12 cellular contexts compared by ENCODE assay signal in the genomic region with DNA sequence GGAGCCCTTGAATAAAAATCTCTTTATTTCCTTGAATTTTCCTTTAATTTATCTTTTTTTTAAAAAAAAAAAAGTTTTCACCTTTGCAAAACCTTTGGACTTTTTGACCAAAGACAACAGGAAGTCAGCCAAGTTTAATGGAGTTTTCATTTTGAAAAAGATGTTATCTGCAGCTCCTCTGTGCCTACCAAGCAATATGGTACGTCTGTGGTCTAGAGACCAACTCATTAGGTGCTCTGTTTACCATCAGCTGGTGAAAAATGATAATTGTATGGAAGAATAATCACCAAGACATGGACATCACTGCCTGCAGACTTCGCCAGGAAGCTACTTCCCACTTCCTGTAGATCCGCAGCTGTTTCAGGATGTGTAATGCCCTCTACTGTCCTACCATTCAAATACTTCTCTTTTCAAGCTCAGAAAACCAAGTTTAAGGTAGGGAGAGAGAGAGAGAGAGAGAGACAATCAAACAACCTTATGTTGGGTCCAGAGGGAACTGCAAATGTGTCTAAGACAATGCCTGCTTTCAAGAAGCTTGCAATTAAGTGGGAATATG. TPM values are rescaled to one million over a fixed set of nuclear protein-coding genes. Genes with fewer than 3 reads are reported as not detected.
DNase-seq lines count a peak whose midpoint lies in the region; ATAC-seq, FAIRE-seq and TF ChIP-seq lines count a peak whose summit lies in the region.
"Had no signal": no experiment of that assay in that cellular context is flagged by ENCODE, and none has a peak within 500 bp of the region (broad histone marks: within the 10 kb centered on the region; RNA-seq: fewer than 3 reads in every experiment).

No MANE protein-coding gene starts in this region.

- TF ChIP-seq RAD21 in H1 (IDR thresholded peaks at IDR 0.05 in 1 of 2, conservative IDR thresholded peaks at IDR 0.05 in 1 of 2; ENCODE audit: low read depth in 2 of 2, low read length in 2 of 2), result peak; percentile 51 to 72

- peaks cover 35% of the 10 kb centered on the region for H3K27me3 Mint-ChIP-seq in activated CD8-positive, alpha-beta memory T cell treated with anti-CD3 and anti-CD28 coated beads, Interleukin-2, amount 10 ng/mL, durations not matched to agents 7 days and 5 days

- FAIRE-seq in H1 (lab: Jason Lieb, UNC), result no peak
- FAIRE-seq: TTC549 had no signal

- H3K27me3 ChIP-seq in A673 (replicated peaks; ENCODE audit: insufficient read depth, low read depth, low read length, poor library complexity), result peaks cover 24% of the 10 kb centered on the region
- peaks cover 25% of the 10 kb centered on the region; the same call in 1 of the 2 replicates for H3K27me3 ChIP-seq in OCI-LY3 (ENCODE audit: low read depth, low read length)
- H3K27me3 ChIP-seq in H1 (replicated peaks in 1 of 4; ENCODE audit: control insufficient read depth in 3 of 4, extremely low read depth in 1 of 4, insufficient read depth in 3 of 4, low read length in 3 of 4), result peaks cover 0 to 18% (median 11%) of the 10 kb centered on the region in 4 experiments; a peak in 6 of 7 replicates

- H3K36me3 ChIP-seq in A673 (ENCODE audit: insufficient read depth, low read length, poor library complexity, severe bottlenecking) (no peaks in the 10 kb centered on the region), OCI-LY3 (replicated peaks; ENCODE audit: low read depth, low read length) (no peaks in the 10 kb centered on the region), H1 (ENCODE audit: control insufficient read depth in 2 of 4, insufficient read depth in 4 of 4, low read length in 3 of 4) (no peaks in the 10 kb centered on the region)

- H4K91ac ChIP-seq in H1 (replicated peaks; ENCODE audit: insufficient read length, low read length), result no peak overlapping the region

- peak overlapping the region; percentile 84; the same call in 1 of the 2 replicates for H2AFZ ChIP-seq in OCI-LY3 (ENCODE audit: low read depth, low read length)
- peak overlapping the region; percentile 80 for H2AFZ ChIP-seq in H1 (ENCODE audit: low read length)

- TF ChIP-seq EP300 in H1 (IDR thresholded peaks at IDR 0.05; ENCODE audit: borderline replicate concordance in 1 of 2, low read depth in 2 of 2, low read length in 2 of 2), result no peak

- TF ChIP-seq POLR2A in H1 (IDR thresholded peaks at IDR 0.05; ENCODE audit: control extremely low read depth in 1 of 2, low read depth in 2 of 2, low read length in 2 of 2), result no peak

- no peak overlapping the region for H3K27ac ChIP-seq in A673 (ENCODE audit: low read depth, low read length, poor library complexity, severe bottlenecking)
- no peak overlapping the region for H3K27ac ChIP-seq in OCI-LY3 (ENCODE audit: low read length)
- no peak overlapping the region for H3K27ac ChIP-seq in H1 (ENCODE audit: low read depth, low read length)

- H3K4me1 Mint-ChIP-seq in activated CD8-positive, alpha-beta memory T cell treated with anti-CD3 and anti-CD28 coated beads, Interleukin-2, amount 10 ng/mL, durations not matched to agents 7 days and 5 days, result peaks cover 15% of the 10 kb centered on the region

- H3K4me1 ChIP-seq in A673 (ENCODE audit: insufficient read depth, low read length, poor library complexity, severe bottlenecking), result peaks cover 6% of the 10 kb centered on the region
- H3K4me1 ChIP-seq in OCI-LY3 (ENCODE audit: low read length), result no peaks in the 10 kb centered on the region
- no peaks in the 10 kb centered on the region for H3K4me1 ChIP-seq in H1 (replicated peaks in 1 of 4; ENCODE audit: control insufficient read depth in 3 of 4, insufficient read depth in 4 of 4, low read length in 3 of 4)

- H4K8ac ChIP-seq in H1 (ENCODE audit: extremely low read depth, insufficient read depth, low read length), result no peak overlapping the region

- H3K4me3 ChIP-seq in A673 (ENCODE audit: low read depth, low read length, poor library complexity, severe bottlenecking), result no peak overlapping the region
- peak overlapping the region; percentile 45; the same call in 1 of the 2 replicates for H3K4me3 ChIP-seq in OCI-LY3 (ENCODE audit: low read length)
- no peak overlapping the region for H3K4me3 ChIP-seq in H1 (ENCODE audit: extremely low read depth in 1 of 4, insufficient read depth in 2 of 4, low read depth in 3 of 4, low read length in 4 of 4)

- no TSS peak for BruUV-seq in A673 (replicated peaks; lab: Mats Ljungman, UMichigan)

- POLR2A ChIA-PET in A673 (lab: Charles Lee; ENCODE audit: low non-redundant PET) (no interaction called here), H1 (lab: Charles Lee; ENCODE audit: partially characterized antibody) (interaction anchor here (0.6 kb wide), 1 partner anchor 747 kb away, joined by 3 read pairs; no protein-coding TSS in a partner anchor)

- H3K56ac ChIP-seq in H1 (replicated peaks; ENCODE audit: insufficient read length, low read depth, low read length), result no peak overlapping the region

- no peak overlapping the region for H2BK120ac ChIP-seq in H1 (replicated peaks; ENCODE audit: low read depth, low read length)

- H3K23ac ChIP-seq in H1 (ENCODE audit: insufficient read length), result no peak overlapping the region

- H3K27ac Mint-ChIP-seq in activated CD8-positive, alpha-beta memory T cell treated with anti-CD3 and anti-CD28 coated beads, Interleukin-2, amount 10 ng/mL, durations not matched to agents 7 days and 5 days, result no peak overlapping the region
- H3K27ac Mint-ChIP-seq: effector memory CD8-positive, alpha-beta T cell had no signal

- no peak overlapping the region for H2BK12ac ChIP-seq in H1 (ENCODE audit: low read depth, low read length)

- H3K18ac ChIP-seq in H1 (ENCODE audit: extremely low read depth, low read length), result no peak overlapping the region

- intact Hi-C loops in A673 (cut with micrococcal nuclease; ENCODE audit: unreplicated experiment), result loop anchor here (2.0 kb wide), 1 partner anchor 239 kb away; no protein-coding TSS in a partner anchor

- H3K4me2 ChIP-seq in OCI-LY3 (ENCODE audit: low read length), result peak overlapping the region; percentile 43
- H3K4me2 ChIP-seq in H1 (ENCODE audit: insufficient read depth in 1 of 2, low read depth in 2 of 2, low read length in 2 of 2), result no peak overlapping the region

- no peak for ATAC-seq in HG03280 (IDR thresholded peaks at IDR 0.05; ENCODE audit: unreplicated experiment)
- no peak for ATAC-seq in activated CD8-positive, alpha-beta memory T cell treated with anti-CD3 and anti-CD28 coated beads, Interleukin-2, amount 10 ng/mL, durations not matched to agents 7 days and 5 days
- ATAC-seq in GM19035 (IDR thresholded peaks at IDR 0.05; ENCODE audit: unreplicated experiment), result no peak
- ATAC-seq in HG03196 (IDR thresholded peaks at IDR 0.05; ENCODE audit: unreplicated experiment), result no peak
- ATAC-seq: effector memory CD8-positive, alpha-beta T cell had no signal

- H4K5ac ChIP-seq in H1 (ENCODE audit: insufficient read length, low read depth, low read length), result no peak overlapping the region

- no peak overlapping the region for H2BK15ac ChIP-seq in H1 (ENCODE audit: low read length)

- TF ChIP-seq CTCF in A673 (conservative IDR thresholded peaks at IDR 0.05; ENCODE audit: low read depth, low read length), result peak; percentile 41
- peak; percentile 32 for TF ChIP-seq CTCF in OCI-LY3 (IDR thresholded peaks at IDR 0.05; ENCODE audit: low read depth, low read length)
- TF ChIP-seq CTCF in H1 (IDR thresholded peaks at IDR 0.05; ENCODE audit: control extremely low read depth in 1 of 3, insufficient read depth in 1 of 3, low read depth in 1 of 3, low read length in 3 of 3), result peak in 2 of 3 experiments; percentile 31 to 34; a peak in 2 of 4 replicates

- no peak overlapping the region for H2BK5ac ChIP-seq in H1 (ENCODE audit: low read depth, low read length)

- no peak overlapping the region for H3K14ac ChIP-seq in H1 (ENCODE audit: insufficient read length)

- H3K79me2 ChIP-seq in OCI-LY3 (ENCODE audit: low read length), result no peaks in the 10 kb centered on the region
- H3K79me2 ChIP-seq in H1 (ENCODE audit: control insufficient read depth in 1 of 2, insufficient read depth in 2 of 2, low read length in 2 of 2), result no peaks in the 10 kb centered on the region

- no peak overlapping the region for H3K4me3 Mint-ChIP-seq in activated CD8-positive, alpha-beta memory T cell treated with anti-CD3 and anti-CD28 coated beads, Interleukin-2, amount 10 ng/mL, durations not matched to agents 7 days and 5 days
- H3K4me3 Mint-ChIP-seq: effector memory CD8-positive, alpha-beta T cell had no signal

- H2BK20ac ChIP-seq in H1 (ENCODE audit: low read length), result no peak overlapping the region

- H3K9me3 ChIP-seq in A673 (ENCODE audit: low read depth, low read length, poor library complexity, severe bottlenecking) (no peaks in the 10 kb centered on the region), OCI-LY3 (ENCODE audit: insufficient read depth, low read length) (no peaks in the 10 kb centered on the region), H1 (ENCODE audit: insufficient read depth in 2 of 2, low read depth in 1 of 2, low read length in 1 of 2) (no peaks in the 10 kb centered on the region)

- H3K4ac ChIP-seq in H1 (replicated peaks; ENCODE audit: insufficient read length, low read depth, low read length), result no peak overlapping the region

- H4K20me1 ChIP-seq in OCI-LY3 (ENCODE audit: insufficient read depth, low read length) (no peaks in the 10 kb centered on the region), H1 (replicated peaks in 1 of 2; ENCODE audit: control insufficient read depth in 1 of 2, insufficient read depth in 2 of 2, low read length in 2 of 2) (no peaks in the 10 kb centered on the region)

- peaks cover 3% of the 10 kb centered on the region; the same call in 1 of the 2 replicates for H3K23me2 ChIP-seq in H1 (ENCODE audit: low read depth, low read length)

- H3K36me3 Mint-ChIP-seq in activated CD8-positive, alpha-beta memory T cell treated with anti-CD3 and anti-CD28 coated beads, Interleukin-2, amount 10 ng/mL, durations not matched to agents 7 days and 5 days, result no peaks in the 10 kb centered on the region

- H3K79me1 ChIP-seq in H1 (ENCODE audit: low read depth, low read length), result no peaks in the 10 kb centered on the region

- no peak overlapping the region for H3K9ac ChIP-seq in OCI-LY3 (ENCODE audit: low read length)
- H3K9ac ChIP-seq in H1 (replicated peaks in 1 of 4; ENCODE audit: extremely low read depth in 1 of 4, low read depth in 3 of 4, low read length in 3 of 4), result no peak overlapping the region

- H2AK5ac ChIP-seq in H1 (ENCODE audit: low read depth, low read length), result no peak overlapping the region

- H3K9me3 Mint-ChIP-seq in activated CD8-positive, alpha-beta memory T cell treated with anti-CD3 and anti-CD28 coated beads, Interleukin-2, amount 10 ng/mL, durations not matched to agents 7 days and 5 days (ENCODE audit: low read depth), result no peaks in the 10 kb centered on the region

- WGBS in H1 (ENCODE audit: extremely low coverage in 1 of 2, insufficient coverage in 1 of 2, insufficient read length in 1 of 2, insufficient replicate concordance in 2 of 2, low coverage in 1 of 2, low lambda C conversion rate in 2 of 2, missing lambda C conversion rate in 1 of 2), 2 experiments, result 73% methylated on average over 3 of the region's 3 CpGs; no CpG with 5 or more reads in 1 of the 2 experiments

- DNase-seq in A673 (ENCODE audit: low spot score), result peak; percentile 50
- DNase-seq in ELR (ENCODE audit: low read depth), result peak; percentile 50
- DNase-seq in H1 (ENCODE audit: low read depth in 1 of 2, low spot score in 2 of 2), result no peak
- no peak for DNase-seq in activated CD8-positive, alpha-beta memory T cell treated with anti-CD3 and anti-CD28 coated beads, Interleukin-2, amount 10 ng/mL, durations not matched to agents 7 days and 5 days
- DNase-seq: activated naive CD4-positive, alpha-beta T cell treated with Interleukin-2 at 50 U/mL for 16 hours; effector memory CD8-positive, alpha-beta T cell; stimulated activated CD4-positive, alpha-beta T cell treated with anti-CD3 and anti-CD28 coated beads, Interleukin-2, amount 100 ng/mL, for 24 hours had no signal

- CTCF ChIA-PET in A673 (lab: Charles Lee), result interaction anchor here (0.5 to 1.4 kb wide), 7 partner anchors 23 to 868 kb away, joined by 3 to 7 read pairs (median 3); no protein-coding TSS in a partner anchor
- CTCF ChIA-PET in H1 (lab: Charles Lee; ENCODE audit: partially characterized antibody), result interaction anchor here (0.6 to 2.9 kb wide), 27 partner anchors 10 to 699 kb away, joined by 3 to 15 read pairs (median 3); no protein-coding TSS in a partner anchor
- CTCF ChIA-PET in activated CD8-positive, alpha-beta memory T cell treated with anti-CD3 and anti-CD28 coated beads, Interleukin-2, amount 10 ng/mL, durations not matched to agents 7 days and 5 days (lab: Charles Lee), result interaction anchor here (0.8 to 3.2 kb wide), 13 partner anchors 12 to 239 kb away, joined by 3 to 26 read pairs (median 4); no protein-coding TSS in a partner anchor

RNA-seq across cellular contexts. Expression of a gene that starts 18.7 kb away (rescaled TPM):
- 0.11 and 0.37 TPM in 2 replicates for total RNA-seq in A673 (2021)
- 0.76 and 1.8 TPM in 2 replicates for total RNA-seq in H1 (2021; fragmentation: NEBNext Ultra II Directional; extraction: Animal tissue kit (Norgen Biotek cat#: 25700))
- 0.44 and 0.79 TPM in 2 replicates for polyA plus RNA-seq in H1 (2011; rRNA removed)
- 0.40 TPM for polyA plus RNA-seq in H1 (2011; cell fraction: cytosol; rRNA removed)
- 0.88 TPM for polyA plus RNA-seq in H1 (2011; cell fraction: nucleus; rRNA removed)
- 0.51 to 1.1 TPM (median 0.55 TPM) in 4 replicates for polyA plus RNA-seq in H1 (2012, experiment 1 of 2)
- polyA plus RNA-seq in H1 (2012, experiment 2 of 2), result 0.26 TPM
- polyA plus RNA-seq in H1 (2013, experiment 1 of 2), result 0.69 TPM
- 0.63 TPM for polyA plus RNA-seq in H1 (2013, experiment 2 of 2)
- polyA minus RNA-seq in H1 (2011; rRNA and poly(A)+ RNA removed), result 2.0 and 2.7 TPM in 2 replicates
- polyA minus RNA-seq in H1 (2011; cell fraction: cytosol; rRNA and poly(A)+ RNA removed), result 1.0 TPM
- polyA minus RNA-seq in H1 (2011; cell fraction: nucleus; rRNA and poly(A)+ RNA removed), result 1.6 TPM
- total RNA-seq in activated CD8-positive, alpha-beta memory T cell treated with anti-CD3 and anti-CD28 coated beads, Interleukin-2, amount 10 ng/mL, durations not matched to agents 7 days and 5 days, result 1 to 10 TPM; 1.2 to 1.6 TPM

Comparison
In these comparisons a context has a peak if more than half of its experiments do, and no peak if none do; other contexts are left out.
1. DNase-seq: peak in A673 (single experiment) and ELR (single experiment); none in H1 (0 of 2) and activated CD8-positive, alpha-beta memory T cell treated with anti-CD3 and anti-CD28 coated beads, Interleukin-2, amount 10 ng/mL, durations not matched to agents 7 days and 5 days (single experiment).
2. Peak in every context shown above with its lines, with median percentiles within 50 percentile points of each other: CTCF ChIP-seq.